ENCODE assay signal across 9 cellular contexts in the genomic region with DNA sequence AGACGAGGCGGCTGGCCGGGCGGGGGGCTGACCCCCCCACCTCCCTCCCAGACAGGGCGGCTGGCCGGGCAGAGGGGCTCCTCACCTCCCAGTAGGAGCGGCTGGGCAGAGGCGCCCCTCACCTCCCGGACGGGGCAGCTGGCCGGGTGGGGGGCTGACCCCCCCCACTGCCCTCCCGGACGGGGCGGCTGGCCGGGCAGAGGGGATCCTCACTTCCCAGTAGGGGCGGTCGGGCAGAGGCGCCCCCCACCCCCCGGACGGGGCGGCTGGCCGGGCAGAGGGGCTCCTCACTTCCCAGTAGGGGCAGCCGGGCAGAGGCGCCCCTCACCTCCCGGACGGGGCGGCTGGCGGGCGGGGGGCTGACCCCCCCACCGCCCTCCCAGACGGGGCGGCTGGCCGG. TPM values are rescaled to one million over a fixed set of nuclear protein-coding genes. Genes with fewer than 3 reads are reported as not detected.
"Had no signal": no experiment of that assay in that cellular context is flagged by ENCODE, and none has a peak within 500 bp of the region (broad histone marks: within the 10 kb centered on the region; RNA-seq: fewer than 3 reads in every experiment).

No MANE protein-coding gene starts in this region.

RNA-seq across cellular contexts. Expression of gene MAP3K19, which starts 14.0 kb away (rescaled TPM):
- total RNA-seq: subcutaneous adipose tissue, suprapubic skin, thoracic aorta, tibial nerve, transverse colon, upper lobe of right lung, ureter, urinary bladder, vagina had no signal
